In genomic region chr12:127696963-127697362, GRCh38 we compare ENCODE assay signal across 2 cellular contexts.
TF ChIP-seq lines count a peak whose summit lies in the region.

No MANE protein-coding gene starts in this region.

TF ChIP-seq in A549, 52 proteins besides CTCF, POLR2A, EP300 and RAD21 (continued from another document):
- TF ChIP-seq ZFP36 (IDR thresholded peaks at IDR 0.05; ENCODE audit: borderline replicate concordance, partially characterized antibody) (no peak), FOXS1 (CRISPR knock-in tag; IDR thresholded peaks at IDR 0.05) (no peak), HOXB13 (CRISPR knock-in tag; IDR thresholded peaks at IDR 0.05; ENCODE audit: low read depth) (no peak), EHF (CRISPR knock-in tag; IDR thresholded peaks at IDR 0.05) (no peak), HEYL (CRISPR knock-in tag; IDR thresholded peaks at IDR 0.05) (no peak), NFE2L2 (conservative IDR thresholded peaks at IDR 0.05; ENCODE audit: low read length) (no peak), SREBF2 (IDR thresholded peaks at IDR 0.05) (no peak), KDM5A (IDR thresholded peaks at IDR 0.05) (no peak), PHF8 (IDR thresholded peaks at IDR 0.05; ENCODE audit: borderline replicate concordance, low read depth) (no peak), CBX8 (IDR thresholded peaks at IDR 0.05) (no peak), ZSCAN20 (CRISPR knock-in tag; IDR thresholded peaks at IDR 0.05) (no peak), NPAS2 (CRISPR knock-in tag; IDR thresholded peaks at IDR 0.05; ENCODE audit: borderline replicate concordance) (no peak), EHMT2 (IDR thresholded peaks at IDR 0.05; ENCODE audit: low read depth) (no peak), KDM1A (IDR thresholded peaks at IDR 0.05; ENCODE audit: low read depth) (no peak)
- TF ChIP-seq, protein P1, sequence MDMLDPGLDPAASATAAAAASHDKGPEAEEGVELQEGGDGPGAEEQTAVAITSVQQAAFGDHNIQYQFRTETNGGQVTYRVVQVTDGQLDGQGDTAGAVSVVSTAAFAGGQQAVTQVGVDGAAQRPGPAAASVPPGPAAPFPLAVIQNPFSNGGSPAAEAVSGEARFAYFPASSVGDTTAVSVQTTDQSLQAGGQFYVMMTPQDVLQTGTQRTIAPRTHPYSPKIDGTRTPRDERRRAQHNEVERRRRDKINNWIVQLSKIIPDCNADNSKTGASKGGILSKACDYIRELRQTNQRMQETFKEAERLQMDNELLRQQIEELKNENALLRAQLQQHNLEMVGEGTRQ (IDR thresholded peaks at IDR 0.05), result no peak

TF ChIP-seq in K562, 482 proteins besides CTCF, POLR2A, EP300 and RAD21:
- TF ChIP-seq, protein P2, sequence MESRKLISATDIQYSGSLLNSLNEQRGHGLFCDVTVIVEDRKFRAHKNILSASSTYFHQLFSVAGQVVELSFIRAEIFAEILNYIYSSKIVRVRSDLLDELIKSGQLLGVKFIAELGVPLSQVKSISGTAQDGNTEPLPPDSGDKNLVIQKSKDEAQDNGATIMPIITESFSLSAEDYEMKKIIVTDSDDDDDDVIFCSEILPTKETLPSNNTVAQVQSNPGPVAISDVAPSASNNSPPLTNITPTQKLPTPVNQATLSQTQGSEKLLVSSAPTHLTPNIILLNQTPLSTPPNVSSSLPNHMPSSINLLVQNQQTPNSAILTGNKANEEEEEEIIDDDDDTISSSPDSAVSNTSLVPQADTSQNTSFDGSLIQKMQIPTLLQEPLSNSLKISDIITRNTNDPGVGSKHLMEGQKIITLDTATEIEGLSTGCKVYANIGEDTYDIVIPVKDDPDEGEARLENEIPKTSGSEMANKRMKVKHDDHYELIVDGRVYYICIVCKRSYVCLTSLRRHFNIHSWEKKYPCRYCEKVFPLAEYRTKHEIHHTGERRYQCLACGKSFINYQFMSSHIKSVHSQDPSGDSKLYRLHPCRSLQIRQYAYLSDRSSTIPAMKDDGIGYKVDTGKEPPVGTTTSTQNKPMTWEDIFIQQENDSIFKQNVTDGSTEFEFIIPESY (CRISPR knock-in tag; IDR thresholded peaks at IDR 0.05), result no peak
- no peak for TF ChIP-seq CBX3 (IDR thresholded peaks at IDR 0.05; ENCODE audit: borderline replicate concordance in 1 of 2, low read length in 2 of 2)
- TF ChIP-seq, protein P3, sequence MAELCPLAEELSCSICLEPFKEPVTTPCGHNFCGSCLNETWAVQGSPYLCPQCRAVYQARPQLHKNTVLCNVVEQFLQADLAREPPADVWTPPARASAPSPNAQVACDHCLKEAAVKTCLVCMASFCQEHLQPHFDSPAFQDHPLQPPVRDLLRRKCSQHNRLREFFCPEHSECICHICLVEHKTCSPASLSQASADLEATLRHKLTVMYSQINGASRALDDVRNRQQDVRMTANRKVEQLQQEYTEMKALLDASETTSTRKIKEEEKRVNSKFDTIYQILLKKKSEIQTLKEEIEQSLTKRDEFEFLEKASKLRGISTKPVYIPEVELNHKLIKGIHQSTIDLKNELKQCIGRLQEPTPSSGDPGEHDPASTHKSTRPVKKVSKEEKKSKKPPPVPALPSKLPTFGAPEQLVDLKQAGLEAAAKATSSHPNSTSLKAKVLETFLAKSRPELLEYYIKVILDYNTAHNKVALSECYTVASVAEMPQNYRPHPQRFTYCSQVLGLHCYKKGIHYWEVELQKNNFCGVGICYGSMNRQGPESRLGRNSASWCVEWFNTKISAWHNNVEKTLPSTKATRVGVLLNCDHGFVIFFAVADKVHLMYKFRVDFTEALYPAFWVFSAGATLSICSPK (IDR thresholded peaks at IDR 0.05; ENCODE audit: borderline replicate concordance), result no peak
- no peak for TF ChIP-seq MLLT1 (IDR thresholded peaks at IDR 0.05)
- TF ChIP-seq, protein P4, sequence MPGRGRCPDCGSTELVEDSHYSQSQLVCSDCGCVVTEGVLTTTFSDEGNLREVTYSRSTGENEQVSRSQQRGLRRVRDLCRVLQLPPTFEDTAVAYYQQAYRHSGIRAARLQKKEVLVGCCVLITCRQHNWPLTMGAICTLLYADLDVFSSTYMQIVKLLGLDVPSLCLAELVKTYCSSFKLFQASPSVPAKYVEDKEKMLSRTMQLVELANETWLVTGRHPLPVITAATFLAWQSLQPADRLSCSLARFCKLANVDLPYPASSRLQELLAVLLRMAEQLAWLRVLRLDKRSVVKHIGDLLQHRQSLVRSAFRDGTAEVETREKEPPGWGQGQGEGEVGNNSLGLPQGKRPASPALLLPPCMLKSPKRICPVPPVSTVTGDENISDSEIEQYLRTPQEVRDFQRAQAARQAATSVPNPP (IDR thresholded peaks at IDR 0.05; ENCODE audit: borderline replicate concordance, insufficient read depth, insufficient read length), result no peak
- no peak for TF ChIP-seq MTA2 (IDR thresholded peaks at IDR 0.05; ENCODE audit: low read depth)
- no peak for TF ChIP-seq GATA2 (CRISPR knock-in tag; IDR thresholded peaks at IDR 0.05)
- no peak for TF ChIP-seq POU5F1 (IDR thresholded peaks at IDR 0.05; ENCODE audit: borderline replicate concordance, low read depth, low read length, partially characterized antibody)
- TF ChIP-seq, protein P5, sequence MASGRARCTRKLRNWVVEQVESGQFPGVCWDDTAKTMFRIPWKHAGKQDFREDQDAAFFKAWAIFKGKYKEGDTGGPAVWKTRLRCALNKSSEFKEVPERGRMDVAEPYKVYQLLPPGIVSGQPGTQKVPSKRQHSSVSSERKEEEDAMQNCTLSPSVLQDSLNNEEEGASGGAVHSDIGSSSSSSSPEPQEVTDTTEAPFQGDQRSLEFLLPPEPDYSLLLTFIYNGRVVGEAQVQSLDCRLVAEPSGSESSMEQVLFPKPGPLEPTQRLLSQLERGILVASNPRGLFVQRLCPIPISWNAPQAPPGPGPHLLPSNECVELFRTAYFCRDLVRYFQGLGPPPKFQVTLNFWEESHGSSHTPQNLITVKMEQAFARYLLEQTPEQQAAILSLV (tag; IDR thresholded peaks at IDR 0.05), result no peak
- no peak for TF ChIP-seq ZNF318 (IDR thresholded peaks at IDR 0.05; ENCODE audit: borderline replicate concordance in 1 of 2, low read depth in 1 of 2)
- no peak for TF ChIP-seq ARID1B (IDR thresholded peaks at IDR 0.05)
- no peak for TF ChIP-seq BACH1 (tag; IDR thresholded peaks at IDR 0.05)
- TF ChIP-seq NFE2L1 (tag; IDR thresholded peaks at IDR 0.05; ENCODE audit: borderline replicate concordance, low read depth), result no peak
- TF ChIP-seq KHSRP (IDR thresholded peaks at IDR 0.05), result no peak
- TF ChIP-seq, protein P6, sequence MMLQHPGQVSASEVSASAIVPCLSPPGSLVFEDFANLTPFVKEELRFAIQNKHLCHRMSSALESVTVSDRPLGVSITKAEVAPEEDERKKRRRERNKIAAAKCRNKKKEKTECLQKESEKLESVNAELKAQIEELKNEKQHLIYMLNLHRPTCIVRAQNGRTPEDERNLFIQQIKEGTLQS (IDR thresholded peaks at IDR 0.05), result no peak
- TF ChIP-seq, protein P6 (CRISPR knock-in tag; conservative IDR thresholded peaks at IDR 0.05), result no peak
- no peak for TF ChIP-seq CHAMP1 (IDR thresholded peaks at IDR 0.05)
- no peak for TF ChIP-seq MYC (IDR thresholded peaks at IDR 0.05; ENCODE audit: low read depth, low read length)
- TF ChIP-seq MYC (CRISPR knock-in tag; IDR thresholded peaks at IDR 0.05; ENCODE audit: borderline replicate concordance, low read depth), result no peak
